Comparison of ENCODE assay signal across 13 cellular contexts in the genomic region with DNA sequence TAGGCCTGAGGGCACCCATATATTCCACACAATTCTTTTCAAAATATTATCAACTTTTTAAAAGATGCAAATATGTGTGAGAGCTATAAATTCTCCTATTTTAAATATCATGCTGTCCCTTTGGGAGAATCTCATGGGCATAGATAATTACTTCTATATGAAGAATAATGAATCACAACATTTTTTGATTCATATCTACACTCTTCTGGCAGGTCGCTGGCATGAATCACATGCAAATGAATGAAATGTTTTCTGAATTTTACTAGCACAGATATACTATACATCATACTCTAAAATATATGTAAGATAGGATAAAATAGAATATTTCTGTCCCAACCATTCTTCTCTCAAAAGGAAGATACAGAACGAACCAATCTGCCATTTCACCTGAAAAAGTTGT.
"Had no signal": no experiment of that assay in that cellular context is flagged by ENCODE, and none has a peak within 500 bp of the region (broad histone marks: within the 10 kb centered on the region; RNA-seq: fewer than 3 reads in every experiment).

No MANE protein-coding gene starts in this region.

- H3K9me3 Mint-ChIP-seq: nephron progenitor cell had no signal

- H3K4me3 Mint-ChIP-seq: nephron progenitor cell had no signal

- H3K27ac Mint-ChIP-seq: nephron progenitor cell had no signal

- ATAC-seq: heart right ventricle, left lung, sciatic nerve had no signal

- DNase-seq: activated CD4-positive, alpha-beta T cell treated with anti-CD3 and anti-CD28 coated beads for 4 hours; activated gamma-delta T cell; effector CD4-positive, alpha-beta T cell; heart right ventricle; left lung; midbrain; nephron progenitor cell; nucleus accumbens; stimulated activated CD8-positive, alpha-beta memory T cell treated with anti-CD3 and anti-CD28 coated beads, Interleukin-4, amount 100 ng/mL, for 48 hours; stimulated activated naive CD4-positive, alpha-beta T cell treated with Interleukin-2 at 50 U/mL for 16 hours; trophoblast cell; WERI-Rb-1 had no signal

- H3K4me1 Mint-ChIP-seq: nephron progenitor cell had no signal
